Comparison of ENCODE assay signal across 18 cellular contexts in genomic region chr3:126417461-126418255, GRCh38. TPM values are rescaled to one million over a fixed set of nuclear protein-coding genes. Genes with fewer than 3 reads are reported as not detected.
"Had no signal": no experiment of that assay in that cellular context is flagged by ENCODE, and none has a peak within 500 bp of the region (broad histone marks: within the 10 kb centered on the region; RNA-seq: fewer than 3 reads in every experiment).

No MANE protein-coding gene starts in this region.

- H3K9me3 ChIP-seq: left lung, pancreas, suprapubic skin, transverse colon had no signal

- H3K4me3 ChIP-seq: left lung, pancreas, suprapubic skin, transverse colon had no signal

- ATAC-seq: activated CD4-positive, alpha-beta T cell treated with anti-CD3 and anti-CD28 coated beads for 36 hours; left lung had no signal

- H3K4me1 ChIP-seq: left lung, suprapubic skin, transverse colon had no signal

- DNase-seq: activated CD4-positive, alpha-beta T cell treated with anti-CD3 and anti-CD28 coated beads for 36 hours; activated CD4-positive, alpha-beta T cell treated with anti-CD3 and anti-CD28 coated beads, Interleukin-2, amount 50 U/mL, for 48 hours; activated naive CD8-positive, alpha-beta T cell treated with anti-CD3 and anti-CD28 coated beads, Interleukin-2, amount 10 ng/mL, durations not matched to agents 7 days and 5 days; amygdala; erythroblast; foreskin melanocyte; kidney; left lung; mammary epithelial cell; stimulated activated CD4-positive, alpha-beta T cell treated with anti-CD3 and anti-CD28 coated beads, Interleukin-1b, Interleukin-23, amount 100 ng/mL, for 48 hours; transverse colon had no signal

- H3K27ac ChIP-seq: left lung, suprapubic skin, transverse colon had no signal

- FAIRE-seq: colon, endometrium, kidney, pancreas had no signal

- H3K27me3 ChIP-seq: pancreas had no signal

- H3K36me3 ChIP-seq: left lung, pancreas, suprapubic skin, transverse colon had no signal

RNA-seq across cellular contexts. Expression of gene CFAP100, which starts 22.9 kb away (rescaled TPM):
- total RNA-seq: activated CD4-positive, alpha-beta T cell treated with anti-CD3 and anti-CD28 coated beads for 36 hours; activated naive CD8-positive, alpha-beta T cell treated with anti-CD3 and anti-CD28 coated beads, Interleukin-2, amount 10 ng/mL, durations not matched to agents 7 days and 5 days; kidney; mammary epithelial cell; mononuclear cell; pancreas; SK-MEL-5; suprapubic skin; T-helper 2 cell treated with Interferon-gamma antibody and Interleukin-4, amounts not matched to agents 100 ng/mL and 5 ng/mL, for 36 hours; transverse colon had no signal
- polyA plus RNA-seq: mammary epithelial cell, pancreas had no signal
